Comparison of ENCODE assay signal across 27 cellular contexts in genomic region chr3:151319613-151320012, GRCh38. TPM values are rescaled to one million over a fixed set of nuclear protein-coding genes. Genes with fewer than 3 reads are reported as not detected.
DNase-seq lines count a peak whose midpoint lies in the region; ATAC-seq and TF ChIP-seq lines count a peak whose summit lies in the region.
"Had no signal": no experiment of that assay in that cellular context is flagged by ENCODE, and none has a peak within 500 bp of the region (broad histone marks: within the 10 kb centered on the region; RNA-seq: fewer than 3 reads in every experiment).

No MANE protein-coding gene starts in this region.

- peaks cover 7% of the 10 kb centered on the region for H3K9me3 Mint-ChIP-seq in mesothelial cell of epicardium
- H3K9me3 Mint-ChIP-seq: activated naive CD4-positive, alpha-beta T cell treated with anti-CD3 and anti-CD28 coated beads, Interleukin-2, amount 10 ng/mL, durations not matched to agents 7 days and 5 days; naive B cell; T-helper 2 cell treated with Interferon-gamma antibody and Interleukin-4, amounts not matched to agents 5 μg/mL and 100 μg/mL, for 36 hours had no signal

- H3K36me3 Mint-ChIP-seq in mesothelial cell of epicardium = peaks cover 9% of the 10 kb centered on the region
- H3K36me3 Mint-ChIP-seq: activated naive CD4-positive, alpha-beta T cell treated with anti-CD3 and anti-CD28 coated beads, Interleukin-2, amount 10 ng/mL, durations not matched to agents 7 days and 5 days; naive B cell had no signal

- H3K4me1 ChIP-seq in Peyer's patch = no peaks in the 10 kb centered on the region
- H3K4me1 ChIP-seq: colonic mucosa, testis had no signal

- H3K27me3 Mint-ChIP-seq in mesothelial cell of epicardium (ENCODE audit: low read depth) = no peaks in the 10 kb centered on the region
- H3K27me3 Mint-ChIP-seq: naive B cell had no signal

- no peaks in the 10 kb centered on the region for H3K36me3 ChIP-seq in Peyer's patch
- H3K36me3 ChIP-seq: colonic mucosa had no signal

- H3K27me3 ChIP-seq in HL-60 (ENCODE audit: insufficient read depth, poor library complexity, severe bottlenecking) = no peaks in the 10 kb centered on the region
- no peaks in the 10 kb centered on the region for H3K27me3 ChIP-seq in Peyer's patch
- H3K27me3 ChIP-seq: colonic mucosa, testis had no signal

- H3K9me3 ChIP-seq in Peyer's patch = no peaks in the 10 kb centered on the region
- H3K9me3 ChIP-seq: colonic mucosa, testis had no signal

- no peak overlapping the region for H3K4me3 Mint-ChIP-seq in mesothelial cell of epicardium
- H3K4me3 Mint-ChIP-seq: activated naive CD4-positive, alpha-beta T cell treated with anti-CD3 and anti-CD28 coated beads, Interleukin-2, amount 10 ng/mL, durations not matched to agents 7 days and 5 days; naive B cell; T-helper 2 cell treated with Interferon-gamma antibody and Interleukin-4, amounts not matched to agents 5 μg/mL and 100 μg/mL, for 36 hours had no signal

- TF ChIP-seq POLR2A in Peyer's patch (IDR thresholded peaks at IDR 0.05) = no peak

- ATAC-seq in GM18517 (IDR thresholded peaks at IDR 0.05; ENCODE audit: unreplicated experiment) = no peak
- no peak for ATAC-seq in GM19328 (IDR thresholded peaks at IDR 0.05; ENCODE audit: unreplicated experiment)
- ATAC-seq: right cardiac atrium had no signal

- H3K27ac ChIP-seq in HL-60 (replicated peaks) (peak overlapping the region; percentile 64), Peyer's patch (no peak overlapping the region)
- H3K27ac ChIP-seq: colonic mucosa, SK-N-MC, testis had no signal

- TF ChIP-seq CTCF in AG10803 (conservative IDR thresholded peaks at IDR 0.05; ENCODE audit: low read length) (no peak), HL-60 (IDR thresholded peaks at IDR 0.05; ENCODE audit: insufficient read depth, low read length) (no peak), cardiac fibroblast (IDR thresholded peaks at IDR 0.05; ENCODE audit: low read depth, low read length) (no peak), mesothelial cell of epicardium (IDR thresholded peaks at IDR 0.05; ENCODE audit: unreplicated experiment) (no peak), Peyer's patch (IDR thresholded peaks at IDR 0.05) (no peak)

- peak overlapping the region; percentile 40 for H3K27ac Mint-ChIP-seq in mesothelial cell of epicardium
- H3K27ac Mint-ChIP-seq: activated naive CD4-positive, alpha-beta T cell treated with anti-CD3 and anti-CD28 coated beads, Interleukin-2, amount 10 ng/mL, durations not matched to agents 7 days and 5 days; T-helper 2 cell treated with Interferon-gamma antibody and Interleukin-4, amounts not matched to agents 5 μg/mL and 100 μg/mL, for 36 hours had no signal

- H3K4me3 ChIP-seq in AG10803 (ENCODE audit: low read length) (no peak overlapping the region), HL-60 (replicated peaks; ENCODE audit: insufficient read depth, low read length) (no peak overlapping the region), cardiac fibroblast (replicated peaks in 1 of 2; ENCODE audit: low read depth in 2 of 2, low read length in 2 of 2) (no peak overlapping the region), Peyer's patch (no peak overlapping the region)
- H3K4me3 ChIP-seq: colonic mucosa, SK-N-MC, testis had no signal

- peak; percentile 28 for DNase-seq in AG10803 (ENCODE audit: low read depth)
- DNase-seq in HL-60 (ENCODE audit: low read depth in 1 of 2, low spot score in 1 of 2) = no peak
- peak; percentile 35 to 73 for DNase-seq in cardiac fibroblast (ENCODE audit: low read depth in 2 of 2)
- no peak for DNase-seq in mesothelial cell of epicardium (ENCODE audit: low spot score in 2 of 2, unreplicated experiment in 2 of 2)
- DNase-seq in iPS-NIHi7 (ENCODE audit: extremely low spot score) = no peak
- no peak for DNase-seq in Peyer's patch
- DNase-seq: activated CD4-positive, alpha-beta T cell treated with anti-CD3 and anti-CD28 coated beads, Interleukin-2, amount 50 U/mL, for 48 hours; activated naive CD4-positive, alpha-beta T cell treated with anti-CD3 and anti-CD28 coated beads, Interleukin-2, amount 10 ng/mL, durations not matched to agents 7 days and 5 days; colonic mucosa; DMS53; Karpas-422; mesenchymal stem cell; naive B cell; NCI-H1092; NCI-H2029 treated with DMSO at 0.1 percent for 48 hours; right cardiac atrium; testis had no signal

- peaks cover 55% of the 10 kb centered on the region for H3K4me1 Mint-ChIP-seq in mesothelial cell of epicardium

RNA-seq across cellular contexts. Expression of gene GPR87, which starts 3.0 kb away (rescaled TPM):
- total RNA-seq in mesothelial cell of epicardium = 2.9 to 3.3 TPM (median 3.2 TPM) in 3 replicates
- not detected for total RNA-seq in Peyer's patch
- total RNA-seq: colonic mucosa, frontal cortex, H1, NCI-H460, osteocyte, right cardiac atrium, RPMI7951, testis had no signal

RNA-seq across cellular contexts. Expression of gene P2RY13, which starts 9.7 kb away (rescaled TPM):
- total RNA-seq in mesothelial cell of epicardium = not detected in 3 replicates
- 1 to 10 TPM in 1 of 4 donors, under 1 TPM in 1, not detected in 2; 0.67 to 1.7 TPM for total RNA-seq in Peyer's patch
- total RNA-seq: H1, HT1080, NCI-H460, osteocyte, RPMI7951 had no signal

RNA-seq across cellular contexts. Expression of gene P2RY14, which starts 41.3 kb away (rescaled TPM):
- total RNA-seq in mesothelial cell of epicardium (0.11 TPM in 1 of 3 replicates, not detected in the others), Peyer's patch (1 to 10 TPM; 1.2 to 3.6 (median 2.0) TPM)
- total RNA-seq: H1, HT1080, NCI-H460, osteocyte, RPMI7951 had no signal

Comparison
In these comparisons a context has a peak if more than half of its experiments do, and no peak if none do; other contexts are left out.
1. DNase-seq: peak in AG10803 (single experiment) and cardiac fibroblast (2 of 2); none in HL-60 (0 of 2), mesothelial cell of epicardium (0 of 2), iPS-NIHi7 (single experiment) and Peyer's patch (0 of 3).